Comparison of ENCODE assay signal across 15 cellular contexts in the genomic region with DNA sequence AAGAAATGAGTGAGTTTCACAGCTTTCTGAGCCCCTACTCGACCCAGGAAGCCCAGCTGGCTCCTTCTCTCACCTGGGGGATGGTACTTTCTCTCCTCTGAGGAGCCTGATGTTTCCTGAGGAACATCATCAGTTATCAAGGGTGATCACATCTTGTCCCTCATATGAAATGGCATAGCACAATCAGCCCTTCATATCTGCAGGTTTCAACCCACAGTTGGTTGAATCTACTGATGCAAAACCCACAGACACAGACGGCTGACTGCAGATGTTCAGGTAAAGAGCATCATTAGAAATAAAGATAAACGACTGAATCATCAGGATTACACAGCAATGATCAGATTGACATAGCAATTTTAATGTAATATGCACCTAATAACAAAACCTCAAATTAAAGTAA.
DNase-seq lines count a peak whose midpoint lies in the region; ATAC-seq and TF ChIP-seq lines count a peak whose summit lies in the region.
"Had no signal": no experiment of that assay in that cellular context is flagged by ENCODE, and none has a peak within 500 bp of the region (broad histone marks: within the 10 kb centered on the region; RNA-seq: fewer than 3 reads in every experiment).

No MANE protein-coding gene starts in this region.

- WGBS in transverse colon (ENCODE audit: low coverage in 1 of 2), 2 donors: 46 to 70% methylated on average over 2 to 3 of the region's 3 CpGs
- WGBS in hepatocyte (ENCODE audit: low lambda C conversion rate, missing lambda C conversion rate): 72% methylated on average over 3 of the region's 3 CpGs

- peak; percentile 91 for ATAC-seq in GM19467 (IDR thresholded peaks at IDR 0.05; ENCODE audit: unreplicated experiment)
- peak; percentile 42 for ATAC-seq in HG02870 (IDR thresholded peaks at IDR 0.05; ENCODE audit: unreplicated experiment)
- ATAC-seq in HG03520 (IDR thresholded peaks at IDR 0.05; ENCODE audit: unreplicated experiment): peak; percentile 56

- no peaks in the 10 kb centered on the region for H4K20me1 ChIP-seq in hepatocyte (ENCODE audit: insufficient read depth, poor library complexity, severe bottlenecking)

- H3K4me1 ChIP-seq in transverse colon: no peaks in the 10 kb centered on the region
- H3K4me1 ChIP-seq in hepatocyte (ENCODE audit: insufficient read depth): no peaks in the 10 kb centered on the region
- H3K4me1 ChIP-seq: Peyer's patch, upper lobe of left lung had no signal

- H3K36me3 ChIP-seq in transverse colon: no peaks in the 10 kb centered on the region
- no peaks in the 10 kb centered on the region for H3K36me3 ChIP-seq in hepatocyte (replicated peaks; ENCODE audit: insufficient read depth, low read depth)
- H3K36me3 ChIP-seq: Peyer's patch, upper lobe of left lung had no signal

- TF ChIP-seq POLR2A in erythroblast (IDR thresholded peaks at IDR 0.05; ENCODE audit: low read length): no peak
- TF ChIP-seq POLR2A in transverse colon (IDR thresholded peaks at IDR 0.05): no peak

- TF ChIP-seq EP300 in transverse colon (IDR thresholded peaks at IDR 0.05; ENCODE audit: low read depth): no peak

- H3K9me2 ChIP-seq in hepatocyte (replicated peaks; ENCODE audit: insufficient read depth): no peaks in the 10 kb centered on the region

- H3K4me2 ChIP-seq in hepatocyte: no peak overlapping the region

- H3K79me2 ChIP-seq in hepatocyte: no peaks in the 10 kb centered on the region

- in situ Hi-C loops in transverse colon (cut with MboI; ENCODE audit: low pct_ligation_motif_present in 1 of 4, low pct_unique_long_range_greater_than_20kb in 1 of 4, low sequenced_read_pairs in 3 of 4): no loop called here

- H3K27me3 ChIP-seq in transverse colon: no peaks in the 10 kb centered on the region
- H3K27me3 ChIP-seq in hepatocyte: no peaks in the 10 kb centered on the region
- H3K27me3 ChIP-seq: Peyer's patch, upper lobe of left lung had no signal

- DNase-seq in GM12865 (ENCODE audit: low read depth) (peak; percentile 23), erythroblast (lab: John Stamatoyannopoulos, UW) (no peak), Kasumi-1 (lab: John Stamatoyannopoulos, UW) (no peak), transverse colon (no peak), hepatocyte (ENCODE audit: low spot score) (no peak)
- DNase-seq: activated CD4-positive, alpha-beta T cell treated with anti-CD3 and anti-CD28 coated beads, Interleukin-2, amount 50 U/mL, for 48 hours; activated naive CD4-positive, alpha-beta T cell; NCI-H146; NCI-H524; Peyer's patch; stimulated activated CD4-positive, alpha-beta T cell treated with anti-CD3 and anti-CD28 coated beads, Interleukin-1b, Interleukin-23, amount 100 ng/mL, for 48 hours; upper lobe of left lung had no signal

- H3K4me3 ChIP-seq in GM12865 (ENCODE audit: low read depth, low read length) (no peak overlapping the region), transverse colon (no peak overlapping the region), hepatocyte (no peak overlapping the region)
- H3K4me3 ChIP-seq: Peyer's patch, upper lobe of left lung had no signal

- H3K9me3 ChIP-seq in transverse colon (no peaks in the 10 kb centered on the region), hepatocyte (ENCODE audit: low read depth) (no peaks in the 10 kb centered on the region)
- H3K9me3 ChIP-seq: Peyer's patch, upper lobe of left lung had no signal

- no peak overlapping the region for H2AFZ ChIP-seq in hepatocyte

- no peak overlapping the region for H3K27ac ChIP-seq in transverse colon
- H3K27ac ChIP-seq in hepatocyte: no peak overlapping the region
- H3K27ac ChIP-seq: Peyer's patch, upper lobe of left lung had no signal

- intact Hi-C loops in transverse colon (cut with DNase I; ENCODE audit: low total_unique reads): no loop called here

- TF ChIP-seq CTCF in GM12865 (IDR thresholded peaks at IDR 0.05; ENCODE audit: insufficient read depth, low read depth, low read length, missing control alignments) (no peak), transverse colon (IDR thresholded peaks at IDR 0.05) (no peak), hepatocyte (IDR thresholded peaks at IDR 0.05; ENCODE audit: poor library complexity) (no peak)
